In genomic region chr15:33458421-33458820, GRCh38 we compare ENCODE assay signal across 27 cellular contexts.
DNase-seq lines count a peak whose midpoint lies in the region; ATAC-seq, FAIRE-seq and TF ChIP-seq lines count a peak whose summit lies in the region.
"Had no signal": no experiment of that assay in that cellular context is flagged by ENCODE, and none has a peak within 500 bp of the region (broad histone marks: within the 10 kb centered on the region; RNA-seq: fewer than 3 reads in every experiment).

No MANE protein-coding gene starts in this region.

- intact Hi-C loops in body of pancreas (cut with DNase I), result no loop called here

- TF ChIP-seq EP300 in gastroesophageal sphincter (IDR thresholded peaks at IDR 0.05), result no peak

- DNase-seq in RCC 7860 (ENCODE audit: low spot score), result peak; percentile 39
- DNase-seq in epithelial cell of prostate (ENCODE audit: low read depth, low spot score), result peak; percentile 76
- DNase-seq in kidney glomerular epithelial cell (lab: John Stamatoyannopoulos, UW), result peak; percentile 71
- no peak for DNase-seq in body of pancreas
- DNase-seq in NCI-H2171 treated with DMSO at 0.1 percent for 48 hours (lab: John Stamatoyannopoulos, UW), result no peak
- DNase-seq: Caco-2; CD8-positive, alpha-beta T cell; DMS 273 treated with DMSO at 0.1 percent for 48 hours; DMS79; EL; GDM1; HCEC 1CT; MM.1S; NCI-H2029; NCI-H446 treated with DMSO at 0.1 percent for 48 hours; NCI-H526; NCI-H82; NK-92 treated with Interleukin-12 subunit alpha and Interleukin-12 subunit beta, amount 100 ng/mL, for 24 hours; SJCRH30 had no signal

- H3K27me3 ChIP-seq in gastroesophageal sphincter (no peaks in the 10 kb centered on the region), body of pancreas (no peaks in the 10 kb centered on the region)
- H3K27me3 ChIP-seq: SJCRH30 had no signal

- H3K27ac ChIP-seq in epithelial cell of prostate (peak overlapping the region; percentile 54), gastroesophageal sphincter (no peak overlapping the region), body of pancreas (no peak overlapping the region)
- H3K27ac ChIP-seq: C4-2B, KMS-11, SJCRH30 had no signal

- TF ChIP-seq CTCF in gastroesophageal sphincter (IDR thresholded peaks at IDR 0.05) (no peak), body of pancreas (IDR thresholded peaks at IDR 0.05) (no peak)

- H3K36me3 ChIP-seq in gastroesophageal sphincter, result no peaks in the 10 kb centered on the region
- no peaks in the 10 kb centered on the region for H3K36me3 ChIP-seq in body of pancreas (replicated peaks in 1 of 2; ENCODE audit: insufficient read depth in 1 of 2, low read depth in 2 of 2)

- H3K9me3 ChIP-seq in gastroesophageal sphincter (no peaks in the 10 kb centered on the region), body of pancreas (no peaks in the 10 kb centered on the region)
- H3K9me3 ChIP-seq: Caco-2, SJCRH30 had no signal

- H3K4me3 ChIP-seq in gastroesophageal sphincter, result no peak overlapping the region
- H3K4me3 ChIP-seq in body of pancreas, result no peak overlapping the region
- H3K4me3 ChIP-seq: GM12878, SJCRH30 had no signal

- FAIRE-seq in RCC 7860 (lab: Jason Lieb, UNC), result no peak
- FAIRE-seq: GM12878, H1 had no signal

- H3K4me1 ChIP-seq in gastroesophageal sphincter, result no peaks in the 10 kb centered on the region
- H3K4me1 ChIP-seq in body of pancreas, result no peaks in the 10 kb centered on the region
- H3K4me1 ChIP-seq: Caco-2, SJCRH30 had no signal

- 67 to 100% methylated on average over 2 of the region's 2 CpGs for WGBS in gastroesophageal sphincter (ENCODE audit: low coverage in 1 of 2), 2 donors
- WGBS in body of pancreas, 2 donors, result 52 to 53% methylated on average over 2 of the region's 2 CpGs

- ATAC-seq in GM21825 (IDR thresholded peaks at IDR 0.05; ENCODE audit: unreplicated experiment) (no peak), gastroesophageal sphincter (no peak), body of pancreas (no peak)
- ATAC-seq: CD8-positive, alpha-beta T cell; GM12878; Panc1; Right ventricle myocardium inferior had no signal

- TF ChIP-seq POLR2A in gastroesophageal sphincter (IDR thresholded peaks at IDR 0.05) (no peak), body of pancreas (IDR thresholded peaks at IDR 0.05) (no peak)

Comparison
In these comparisons a context has a peak if more than half of its experiments do, and no peak if none do; other contexts are left out.
1. DNase-seq: peak in RCC 7860 (single experiment), epithelial cell of prostate (single experiment) and kidney glomerular epithelial cell (single experiment); none in body of pancreas (0 of 4) and NCI-H2171 treated with DMSO at 0.1 percent for 48 hours (single experiment).